ENCODE assay signal across 1 cellular context in the genomic region with DNA sequence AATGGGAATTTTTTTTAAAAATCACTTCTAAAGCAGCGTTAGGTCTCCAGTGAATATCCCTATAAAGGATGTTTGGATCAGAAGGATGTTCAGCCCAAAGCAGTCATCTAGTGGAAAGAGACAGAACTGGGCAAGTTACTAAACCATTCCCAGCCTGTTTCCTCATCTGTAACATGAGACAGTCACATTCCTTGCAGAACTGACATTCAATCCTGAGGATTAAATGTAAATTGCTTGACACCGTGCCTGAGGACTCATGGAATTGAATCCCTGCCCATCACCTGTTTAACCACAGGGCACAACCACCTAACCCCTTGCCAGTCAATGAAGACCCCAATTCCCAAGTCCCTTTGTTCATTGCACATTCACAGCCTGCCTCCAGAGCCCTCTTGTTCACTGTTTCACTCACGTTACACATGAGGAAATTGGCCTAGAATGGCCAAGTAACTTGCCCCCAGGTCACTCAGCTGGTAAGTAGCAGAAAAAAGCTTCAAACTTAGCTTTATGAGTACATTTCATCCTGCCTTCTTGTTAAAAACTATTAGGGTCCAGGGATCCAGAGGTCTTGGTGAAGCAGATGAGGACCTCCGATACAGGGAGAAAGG.
A peak's percentile ranks its signal among the peaks of the same experiment; 100 is the strongest.
TF ChIP-seq lines count a peak whose summit lies in the region.

No MANE protein-coding gene starts in this region.

TF ChIP-seq in HEK293, 187 proteins besides CTCF, POLR2A, EP300 and RAD21 (continued from another document):
- no peak for TF ChIP-seq YY1 (tag by site-specific recombination; IDR thresholded peaks at IDR 0.05)
- peak; percentile 46; the same call in 1 of the 2 replicates for TF ChIP-seq ZXDB (tag by site-specific recombination; IDR thresholded peaks at IDR 0.05)
- TF ChIP-seq ZNF473 (tag by site-specific recombination; IDR thresholded peaks at IDR 0.05): no peak
- peak; percentile 95 for TF ChIP-seq ZNF10 (tag by site-specific recombination; IDR thresholded peaks at IDR 0.05)
- TF ChIP-seq, protein P1, sequence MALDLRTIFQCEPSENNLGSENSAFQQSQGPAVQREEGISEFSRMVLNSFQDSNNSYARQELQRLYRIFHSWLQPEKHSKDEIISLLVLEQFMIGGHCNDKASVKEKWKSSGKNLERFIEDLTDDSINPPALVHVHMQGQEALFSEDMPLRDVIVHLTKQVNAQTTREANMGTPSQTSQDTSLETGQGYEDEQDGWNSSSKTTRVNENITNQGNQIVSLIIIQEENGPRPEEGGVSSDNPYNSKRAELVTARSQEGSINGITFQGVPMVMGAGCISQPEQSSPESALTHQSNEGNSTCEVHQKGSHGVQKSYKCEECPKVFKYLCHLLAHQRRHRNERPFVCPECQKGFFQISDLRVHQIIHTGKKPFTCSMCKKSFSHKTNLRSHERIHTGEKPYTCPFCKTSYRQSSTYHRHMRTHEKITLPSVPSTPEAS (tag by site-specific recombination; IDR thresholded peaks at IDR 0.05): no peak
- TF ChIP-seq, protein P2, sequence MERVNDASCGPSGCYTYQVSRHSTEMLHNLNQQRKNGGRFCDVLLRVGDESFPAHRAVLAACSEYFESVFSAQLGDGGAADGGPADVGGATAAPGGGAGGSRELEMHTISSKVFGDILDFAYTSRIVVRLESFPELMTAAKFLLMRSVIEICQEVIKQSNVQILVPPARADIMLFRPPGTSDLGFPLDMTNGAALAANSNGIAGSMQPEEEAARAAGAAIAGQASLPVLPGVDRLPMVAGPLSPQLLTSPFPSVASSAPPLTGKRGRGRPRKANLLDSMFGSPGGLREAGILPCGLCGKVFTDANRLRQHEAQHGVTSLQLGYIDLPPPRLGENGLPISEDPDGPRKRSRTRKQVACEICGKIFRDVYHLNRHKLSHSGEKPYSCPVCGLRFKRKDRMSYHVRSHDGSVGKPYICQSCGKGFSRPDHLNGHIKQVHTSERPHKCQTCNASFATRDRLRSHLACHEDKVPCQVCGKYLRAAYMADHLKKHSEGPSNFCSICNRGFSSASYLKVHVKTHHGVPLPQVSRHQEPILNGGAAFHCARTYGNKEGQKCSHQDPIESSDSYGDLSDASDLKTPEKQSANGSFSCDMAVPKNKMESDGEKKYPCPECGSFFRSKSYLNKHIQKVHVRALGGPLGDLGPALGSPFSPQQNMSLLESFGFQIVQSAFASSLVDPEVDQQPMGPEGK (tag by site-specific recombination; IDR thresholded peaks at IDR 0.05): no peak
- no peak for TF ChIP-seq ZNF830 (tag by site-specific recombination; IDR thresholded peaks at IDR 0.05; ENCODE audit: low read depth)
- 0 out of 2 replicates have a peak, but pooled peaks have one; percentile 20 for TF ChIP-seq IKZF3 (tag by site-specific recombination; IDR thresholded peaks at IDR 0.05)
- TF ChIP-seq ZEB2 (tag by site-specific recombination; IDR thresholded peaks at IDR 0.05): peak; percentile 63; the same call in 1 of the 2 replicates
